Comparison of ENCODE assay signal across 2 cellular contexts in the genomic region with DNA sequence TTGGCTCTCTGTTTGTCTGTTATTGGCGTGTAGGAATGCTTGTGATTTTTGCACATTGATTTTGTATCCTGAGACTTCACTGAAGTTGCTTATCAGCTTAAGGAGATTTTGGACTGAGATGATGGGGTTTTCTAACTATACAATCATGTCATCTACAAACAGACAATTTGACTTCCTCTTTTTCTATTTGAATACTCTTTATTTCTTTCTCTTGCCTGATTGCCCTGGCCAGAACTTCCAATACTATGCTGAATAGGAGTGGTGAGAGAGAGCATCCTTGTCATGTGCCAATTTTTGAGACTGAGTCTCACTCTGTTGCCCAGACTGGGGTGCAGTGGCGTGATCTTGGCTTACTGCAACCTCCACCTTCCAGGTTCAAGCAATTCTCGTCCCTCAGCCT. TPM values are rescaled to one million over a fixed set of nuclear protein-coding genes. Genes with fewer than 3 reads are reported as not detected.
"Had no signal": no experiment of that assay in that cellular context is flagged by ENCODE, and none has a peak within 500 bp of the region (broad histone marks: within the 10 kb centered on the region; RNA-seq: fewer than 3 reads in every experiment).

No MANE protein-coding gene starts in this region.

RNA-seq across cellular contexts. Expression of a gene that starts 25.6 kb away (rescaled TPM):
- total RNA-seq: T-helper 1 cell treated with Interleukin-12 subunit alpha and Interleukin-12 subunit beta and Interleukin-4 antibody, amounts not matched to agents 30 ng/mL and 1 ng/mL, for 36 hours had no signal
- polyA plus RNA-seq: immature natural killer cell had no signal
